In the genomic region with DNA sequence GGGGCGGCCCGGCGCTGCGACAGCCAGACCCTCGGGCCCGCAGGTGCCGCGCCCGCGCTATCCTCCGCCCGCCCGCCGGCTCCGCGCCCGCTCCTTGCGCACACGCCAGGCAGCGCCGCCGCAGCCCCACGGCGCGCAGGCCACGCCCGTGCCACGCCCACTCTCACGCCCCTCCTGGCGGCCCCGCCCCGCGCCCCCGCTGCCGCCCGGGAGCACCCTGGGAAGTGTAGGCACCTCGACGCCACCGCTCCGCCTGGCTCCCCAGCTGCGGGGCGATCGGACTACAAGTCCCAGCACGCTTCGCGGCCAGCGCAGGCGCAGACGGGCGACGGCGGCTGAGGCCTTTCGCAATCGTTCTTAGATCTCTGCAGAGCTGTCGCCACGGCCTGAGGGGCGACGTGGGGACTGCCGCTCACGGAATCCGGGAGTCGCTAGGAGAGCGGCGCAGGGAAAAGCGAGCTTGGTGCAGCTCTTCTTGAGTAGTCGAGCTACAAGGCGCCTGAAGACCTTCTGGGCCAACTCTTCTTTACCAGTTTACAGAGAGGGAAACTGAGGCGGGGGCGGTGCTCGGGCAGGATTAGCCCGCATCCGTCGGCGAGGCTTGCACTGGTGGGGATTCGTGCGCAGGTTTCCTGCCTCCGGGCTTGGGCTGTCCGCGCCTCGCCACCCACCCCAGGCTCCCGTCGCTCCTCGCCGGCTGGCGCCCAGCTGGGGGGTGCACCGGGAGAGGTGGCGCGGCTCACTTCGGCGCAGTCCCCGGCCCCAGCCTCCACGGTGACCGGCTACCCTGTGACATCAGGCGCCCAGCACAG, we compare ENCODE assay signal across 8 cellular contexts. TPM values are rescaled to one million over a fixed set of nuclear protein-coding genes. Genes with fewer than 3 reads are reported as not detected.
DNase-seq lines count a peak whose midpoint lies in the region; TF ChIP-seq lines count a peak whose summit lies in the region.

A gene (minus strand): TSS at position 104 of the 812 bp plus-strand sequence. CDS start 124 bp downstream, outside the sequence.

- H3K4me1 ChIP-seq in MM.1S (ENCODE audit: low read length) (peaks cover 7% of the 10 kb centered on the region), neural progenitor cell (peaks cover 4% of the 10 kb centered on the region), stomach smooth muscle (ENCODE audit: control insufficient read depth, insufficient read depth, low read length) (peaks cover 26% of the 10 kb centered on the region)

- H3K27ac ChIP-seq in MM.1S (ENCODE audit: low read length) (no peak within 1 kb of the TSS), neural progenitor cell (no peak within 1 kb of the TSS), stomach smooth muscle (ENCODE audit: low read length) (no peak within 1 kb of the TSS)

- H3K4me2 ChIP-seq in MM.1S (ENCODE audit: low read depth, low read length) (peak within 1 kb of the TSS; percentile 99), neural progenitor cell (peak within 1 kb of the TSS; percentile 99)

- H3K9me2 ChIP-seq in MM.1S (replicated peaks; ENCODE audit: insufficient read depth, low read length) = no peaks in the 10 kb centered on the region

- H3K27ac Mint-ChIP-seq in neural progenitor cell = peak within 1 kb of the TSS; percentile 65

- H3F3A ChIP-seq in MM.1S (ENCODE audit: insufficient read depth, low read length) = peaks cover 4% of the 10 kb centered on the region
- no peaks in the 10 kb centered on the region for H3F3A ChIP-seq in neural progenitor cell (ENCODE audit: low read depth)

- H2AFZ ChIP-seq in MM.1S (ENCODE audit: low read length) (peak within 1 kb of the TSS; percentile 98), neural progenitor cell (replicated peaks) (peak within 1 kb of the TSS; percentile 92)

- H3K36me3 ChIP-seq in MM.1S (replicated peaks; ENCODE audit: insufficient read depth, low read length) (no peaks in the 10 kb centered on the region), neural progenitor cell (no peaks in the 10 kb centered on the region), stomach smooth muscle (ENCODE audit: control insufficient read depth in 2 of 2, insufficient read depth in 2 of 2, low read length in 2 of 2) (no peaks in the 10 kb centered on the region)

- H3K36me3 Mint-ChIP-seq in neural progenitor cell = no peaks in the 10 kb centered on the region

- H3K79me2 ChIP-seq in MM.1S (ENCODE audit: low read length) (no peaks in the 10 kb centered on the region), neural progenitor cell (ENCODE audit: low read depth) (no peaks in the 10 kb centered on the region)

- peak within 1 kb of the TSS; percentile 98 for H3K4me3 Mint-ChIP-seq in neural progenitor cell

- H4K20me1 ChIP-seq in MM.1S (ENCODE audit: insufficient read depth, low read length) = no peaks in the 10 kb centered on the region
- H4K20me1 ChIP-seq in neural progenitor cell (ENCODE audit: low read depth) = peaks cover 22% of the 10 kb centered on the region

- peaks cover 25% of the 10 kb centered on the region for H3K27me3 Mint-ChIP-seq in neural progenitor cell (ENCODE audit: insufficient read depth, low read depth)

- no peaks in the 10 kb centered on the region for H3K9me3 ChIP-seq in MM.1S (replicated peaks; ENCODE audit: insufficient read depth, low read length)
- H3K9me3 ChIP-seq in neural progenitor cell (ENCODE audit: low read depth) = no peaks in the 10 kb centered on the region
- H3K9me3 ChIP-seq in stomach smooth muscle (ENCODE audit: control insufficient read depth in 2 of 2, low read length in 2 of 2) = no peaks in the 10 kb centered on the region

- H3K27me3 ChIP-seq in MM.1S (replicated peaks; ENCODE audit: insufficient read depth, low read length) = peaks cover 44% of the 10 kb centered on the region
- peaks cover 68% of the 10 kb centered on the region for H3K27me3 ChIP-seq in neural progenitor cell
- peaks cover 0 to 4% of the 10 kb centered on the region in 2 donors for H3K27me3 ChIP-seq in stomach smooth muscle (ENCODE audit: control insufficient read depth in 1 of 2, insufficient read depth in 2 of 2, low read length in 2 of 2)

- H3K4me3 ChIP-seq in MM.1S (ENCODE audit: low read length) = peak within 1 kb of the TSS; percentile 86
- peak within 1 kb of the TSS; percentile 69 for H3K4me3 ChIP-seq in neural progenitor cell
- peak within 1 kb of the TSS; percentile 94 to 98 for H3K4me3 ChIP-seq in stomach smooth muscle (ENCODE audit: low read length in 2 of 2)

- TF ChIP-seq CTCF in MM.1S (IDR thresholded peaks at IDR 0.05; ENCODE audit: low read length) (no peak), neural progenitor cell (IDR thresholded peaks at IDR 0.05) (no peak)

- in situ Hi-C loops in G401 (cut with HindIII; ENCODE audit: low sequenced_read_pairs) = no loop called here

- H3K9me3 Mint-ChIP-seq in neural progenitor cell = no peaks in the 10 kb centered on the region

- DNase-seq in G401 (ENCODE audit: low spot score) = peak; percentile 97
- peak; percentile 91 for DNase-seq in HCEC 1CT
- peak; percentile 98 for DNase-seq in MM.1S
- peak; percentile 61 for DNase-seq in SHP77 treated with DMSO at 0.1 percent for 48 hours (lab: John Stamatoyannopoulos, UW)
- peak; percentile 98 for DNase-seq in activated gamma-delta T cell treated with anti-CD3 and anti-CD28 coated beads, Interleukin-2, amount 50 U/mL, for 16 hours (ENCODE audit: low read depth)
- peak; percentile 91 for DNase-seq in foreskin melanocyte
- peak; percentile 99 for DNase-seq in neural progenitor cell (ENCODE audit: low spot score)

- peaks cover 13% of the 10 kb centered on the region for H3K4me1 Mint-ChIP-seq in neural progenitor cell

- H3K9ac ChIP-seq in MM.1S (ENCODE audit: low read length) (peak within 1 kb of the TSS; percentile 50; the same call in 1 of the 2 replicates), neural progenitor cell (no peak within 1 kb of the TSS), stomach smooth muscle (ENCODE audit: low read length in 2 of 2) (peak within 1 kb of the TSS; percentile 68 to 73)

RNA-seq across cellular contexts. Expression of the gene that starts here (rescaled TPM):
- 0.37 and 1.3 TPM in 2 replicates for total RNA-seq in G401 (2014; rRNA removed; shearing (Covaris generic))
- 0.24 and 1.2 TPM in 2 replicates for total RNA-seq in neural progenitor cell (ENCODE audit: low replicate concordance)
